In the genomic region with DNA sequence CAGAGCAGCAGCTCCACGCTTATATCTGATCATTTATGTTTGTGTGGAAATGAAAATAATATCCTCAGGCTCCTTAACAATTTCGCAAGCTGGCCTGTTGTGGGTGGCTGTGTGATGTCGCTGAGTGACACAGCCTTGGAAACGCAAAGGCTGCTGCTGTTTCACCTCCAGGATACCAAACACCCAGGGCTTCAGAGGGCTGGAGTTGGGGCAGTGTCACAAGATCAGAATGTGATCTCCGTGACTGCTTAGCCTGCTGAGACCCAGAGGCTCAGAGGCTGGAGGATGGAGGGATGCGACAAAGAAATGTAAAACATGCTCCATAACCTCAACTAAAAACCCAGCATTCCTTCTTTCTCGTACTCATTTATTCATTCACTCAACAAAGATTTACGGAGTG, we compare ENCODE assay signal across 19 cellular contexts. TPM values are rescaled to one million over a fixed set of nuclear protein-coding genes. Genes with fewer than 3 reads are reported as not detected.
A peak's percentile ranks its signal among the peaks of the same experiment; 100 is the strongest.
DNase-seq lines count a peak whose midpoint lies in the region; ATAC-seq and TF ChIP-seq lines count a peak whose summit lies in the region.
"Had no signal": no experiment of that assay in that cellular context is flagged by ENCODE, and none has a peak within 500 bp of the region (broad histone marks: within the 10 kb centered on the region; RNA-seq: fewer than 3 reads in every experiment).

No MANE protein-coding gene starts in this region.

- in situ Hi-C loops in brain microvascular endothelial cell (cut with HindIII; ENCODE audit: low pct_ligation_motif_present, low sequenced_read_pairs), result no loop called here

- no peaks in the 10 kb centered on the region for H3K36me3 ChIP-seq in brain microvascular endothelial cell (replicated peaks)
- H3K36me3 ChIP-seq: ascending aorta, esophagus muscularis mucosa had no signal

- H3K4me1 Mint-ChIP-seq in HFFc6 (ENCODE audit: low read depth), result peaks cover 35% of the 10 kb centered on the region
- H3K4me1 Mint-ChIP-seq: activated CD8-positive, alpha-beta memory T cell treated with anti-CD3 and anti-CD28 coated beads, Interleukin-2, amount 10 ng/mL, durations not matched to agents 7 days and 5 days; CD14-positive monocyte; natural killer cell had no signal

- H3K27ac Mint-ChIP-seq in HFFc6, result peak overlapping the region; percentile 80
- H3K27ac Mint-ChIP-seq: activated CD8-positive, alpha-beta memory T cell treated with anti-CD3 and anti-CD28 coated beads, Interleukin-2, amount 10 ng/mL, durations not matched to agents 7 days and 5 days; CD14-positive monocyte; natural killer cell had no signal

- no peak overlapping the region for H3K4me3 ChIP-seq in brain microvascular endothelial cell (ENCODE audit: low read depth, low read length)
- H3K4me3 ChIP-seq: ascending aorta, esophagus muscularis mucosa had no signal

- no peak for ATAC-seq in left ventricle myocardium superior
- ATAC-seq: activated CD8-positive, alpha-beta memory T cell treated with anti-CD3 and anti-CD28 coated beads, Interleukin-2, amount 10 ng/mL, durations not matched to agents 7 days and 5 days; natural killer cell had no signal

- no peak for TF ChIP-seq CTCF in HFFc6 (IDR thresholded peaks at IDR 0.05)
- no peak for TF ChIP-seq CTCF in brain microvascular endothelial cell (IDR thresholded peaks at IDR 0.05; ENCODE audit: low read depth, low read length, missing control alignments)

- H3K27ac ChIP-seq in brain microvascular endothelial cell, result no peak overlapping the region
- H3K27ac ChIP-seq: ascending aorta, esophagus muscularis mucosa, RWPE1 had no signal

- peaks cover 5% of the 10 kb centered on the region; the same call in 1 of the 2 replicates for H3K36me3 Mint-ChIP-seq in HFFc6 (ENCODE audit: low read depth)
- H3K36me3 Mint-ChIP-seq: activated CD8-positive, alpha-beta memory T cell treated with anti-CD3 and anti-CD28 coated beads, Interleukin-2, amount 10 ng/mL, durations not matched to agents 7 days and 5 days; CD14-positive monocyte; natural killer cell had no signal

- H3K4me3 Mint-ChIP-seq in HFFc6, result peak overlapping the region; percentile 69
- H3K4me3 Mint-ChIP-seq: activated CD8-positive, alpha-beta memory T cell treated with anti-CD3 and anti-CD28 coated beads, Interleukin-2, amount 10 ng/mL, durations not matched to agents 7 days and 5 days; CD14-positive monocyte; natural killer cell had no signal

- no peaks in the 10 kb centered on the region for H3K27me3 ChIP-seq in brain microvascular endothelial cell (replicated peaks)
- H3K27me3 ChIP-seq: ascending aorta, esophagus muscularis mucosa had no signal

- peaks cover 8% of the 10 kb centered on the region for H3K27me3 Mint-ChIP-seq in HFFc6 (ENCODE audit: insufficient read depth)
- H3K27me3 Mint-ChIP-seq: activated CD8-positive, alpha-beta memory T cell treated with anti-CD3 and anti-CD28 coated beads, Interleukin-2, amount 10 ng/mL, durations not matched to agents 7 days and 5 days had no signal

- H3K9me3 Mint-ChIP-seq in HFFc6, result no peaks in the 10 kb centered on the region
- H3K9me3 Mint-ChIP-seq: natural killer cell had no signal

- intact Hi-C loops in left ventricle myocardium superior (cut with micrococcal nuclease), result no loop called here

- DNase-seq in HFFc6, result peak; percentile 88
- peak; percentile 69 for DNase-seq in brain microvascular endothelial cell
- DNase-seq in iPS-NIHi7 (ENCODE audit: extremely low spot score), result peak; percentile 31
- no peak for DNase-seq in NCI-H524 treated with DMSO at 0.1 percent for 48 hours (lab: John Stamatoyannopoulos, UW)
- DNase-seq in left ventricle myocardium superior, result no peak
- no peak for DNase-seq in OCI-M1 (lab: John Stamatoyannopoulos, UW)
- no peak for DNase-seq in stimulated activated CD4-positive, alpha-beta T cell treated with anti-CD3 and anti-CD28 coated beads, Interleukin-4, amount 100 ng/mL, for 4 hours
- DNase-seq: activated CD4-positive, CD25-positive, alpha-beta regulatory T cell treated with anti-CD3 and anti-CD28 coated beads, Interleukin-2, amount 50 U/mL, for 72 hours; activated CD8-positive, alpha-beta memory T cell treated with anti-CD3 and anti-CD28 coated beads, Interleukin-2, amount 10 ng/mL, durations not matched to agents 7 days and 5 days; activated gamma-delta T cell treated with Interleukin-2 at 50 U/mL for 16 hours; DMS53; natural killer cell; NCI-H1048; NCI-H82 had no signal

RNA-seq across cellular contexts. Expression of gene BMPER, which starts 37.2 kb away (rescaled TPM):
- total RNA-seq in HFFc6 (2021; fragmentation: NEBNext Ultra II Directional; extraction: Animal tissue kit (Norgen Biotek cat#: 25700)), result 10 to 100 TPM in 4 of 6 experiments, 1 to 10 TPM in 2; 9.4 to 13.5 (median 11.1) TPM
- total RNA-seq in left ventricle myocardium superior, result 0.59 TPM
- total RNA-seq: activated CD8-positive, alpha-beta memory T cell treated with anti-CD3 and anti-CD28 coated beads, Interleukin-2, amount 10 ng/mL, durations not matched to agents 7 days and 5 days; ascending aorta; T-helper 1 cell treated with Interleukin-12 subunit alpha and Interleukin-12 subunit beta and Interleukin-4 antibody, amounts not matched to agents 30 ng/mL and 1 ng/mL, for 36 hours had no signal

Comparison
In these comparisons a context has a peak if more than half of its experiments do, and no peak if none do; other contexts are left out.
1. DNase-seq: peak in HFFc6 (single experiment), brain microvascular endothelial cell (single experiment) and iPS-NIHi7 (single experiment); none in NCI-H524 treated with DMSO at 0.1 percent for 48 hours (single experiment), left ventricle myocardium superior (single experiment), OCI-M1 (single experiment) and stimulated activated CD4-positive, alpha-beta T cell treated with anti-CD3 and anti-CD28 coated beads, Interleukin-4, amount 100 ng/mL, for 4 hours (0 of 2).